Comparison of ENCODE assay signal across 13 cellular contexts in the genomic region with DNA sequence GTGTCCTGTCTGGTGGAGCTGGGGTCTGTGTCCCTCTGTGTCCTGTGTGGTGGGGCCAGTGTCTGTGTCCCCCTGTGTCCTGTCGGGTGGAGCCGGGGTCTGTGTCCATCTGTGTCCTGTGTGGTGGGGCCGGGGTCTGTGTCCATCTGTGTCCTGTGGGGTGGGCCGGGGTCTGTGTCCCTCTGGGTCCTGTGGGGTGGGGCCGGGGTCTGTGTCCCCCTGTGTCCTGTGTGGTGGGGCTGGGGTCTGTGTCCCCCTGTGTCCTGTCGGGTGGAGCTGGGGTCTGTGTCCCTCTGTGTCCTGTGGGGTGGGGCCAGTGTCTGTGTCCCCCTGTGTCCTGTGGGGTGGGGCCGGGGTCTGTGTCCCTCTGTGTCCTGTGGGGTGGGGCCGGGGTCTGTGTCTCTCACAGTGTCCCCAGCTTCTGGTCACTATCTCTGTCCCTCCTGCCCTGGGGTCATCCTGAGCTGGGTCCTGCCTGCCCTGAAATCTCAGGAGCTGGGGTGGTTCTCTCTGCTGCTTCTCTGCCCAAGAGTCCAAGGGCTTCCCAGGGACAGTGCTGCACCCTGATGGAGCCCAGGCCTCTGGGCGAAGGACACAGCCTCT.
DNase-seq lines count a peak whose midpoint lies in the region; ATAC-seq and TF ChIP-seq lines count a peak whose summit lies in the region.
"Had no signal": no experiment of that assay in that cellular context is flagged by ENCODE, and none has a peak within 500 bp of the region (broad histone marks: within the 10 kb centered on the region; RNA-seq: fewer than 3 reads in every experiment).

No MANE protein-coding gene starts in this region.

- peaks cover 21% of the 10 kb centered on the region for H3K4me1 ChIP-seq in A673 (ENCODE audit: insufficient read depth, low read length, poor library complexity, severe bottlenecking)

- intact Hi-C loops in A673 (cut with micrococcal nuclease; ENCODE audit: unreplicated experiment) (loop anchor here (5.0 kb wide), 2 partner anchors 95 to 185 kb away; a partner anchor contains a TSS), posterior vena cava (cut with DNase I) (loop anchor here (5.0 to 10.0 kb wide), 2 partner anchors 180 to 187 kb away; a partner anchor contains a TSS)

- H3K36me3 ChIP-seq in A673 (ENCODE audit: insufficient read depth, low read length, poor library complexity, severe bottlenecking) = no peaks in the 10 kb centered on the region

- peak overlapping the region; percentile 96 for H3K27ac ChIP-seq in A673 (ENCODE audit: low read depth, low read length, poor library complexity, severe bottlenecking)

- H3K4me3 ChIP-seq in A673 (ENCODE audit: low read depth, low read length, poor library complexity, severe bottlenecking) = no peak overlapping the region
- H3K4me3 ChIP-seq: K562 had no signal

- H3K9me3 Mint-ChIP-seq in HFFc6 = peaks cover 9% of the 10 kb centered on the region; the same call in 1 of the 2 replicates
- no peaks in the 10 kb centered on the region for H3K9me3 Mint-ChIP-seq in effector memory CD8-positive, alpha-beta T cell

- H3K27ac Mint-ChIP-seq in HFFc6 = peak overlapping the region; percentile 100
- H3K27ac Mint-ChIP-seq in effector memory CD8-positive, alpha-beta T cell = peak overlapping the region; percentile 86 to 89

- ATAC-seq in effector memory CD8-positive, alpha-beta T cell (replicated peaks) = no peak

- TF ChIP-seq CTCF in A673 (conservative IDR thresholded peaks at IDR 0.05; ENCODE audit: low read depth, low read length) = no peak
- TF ChIP-seq CTCF in HFFc6 (IDR thresholded peaks at IDR 0.05) = no peak

- H3K9me3 ChIP-seq in A673 (ENCODE audit: low read depth, low read length, poor library complexity, severe bottlenecking) = no peaks in the 10 kb centered on the region

- peaks cover 41% of the 10 kb centered on the region for H3K4me1 Mint-ChIP-seq in HFFc6 (ENCODE audit: low read depth)
- peaks cover 10 to 13% of the 10 kb centered on the region in 2 donors for H3K4me1 Mint-ChIP-seq in effector memory CD8-positive, alpha-beta T cell (ENCODE audit: low read depth in 2 of 2)

- BruUV-seq in A673 (replicated peaks; lab: Mats Ljungman, UMichigan) = no TSS peak

- H3K4me3 Mint-ChIP-seq in HFFc6 = no peak overlapping the region
- peak overlapping the region in 1 of 2 donors; percentile 6 for H3K4me3 Mint-ChIP-seq in effector memory CD8-positive, alpha-beta T cell

- 0 out of 2 replicates have a peak, but pooled peaks cover 4% of the 10 kb centered on the region for H3K36me3 Mint-ChIP-seq in HFFc6 (ENCODE audit: low read depth)
- H3K36me3 Mint-ChIP-seq in effector memory CD8-positive, alpha-beta T cell (ENCODE audit: insufficient read depth) = peaks cover 8% of the 10 kb centered on the region

- no peak for DNase-seq in A673 (ENCODE audit: low spot score)
- DNase-seq in HFFc6 = no peak
- DNase-seq in effector memory CD8-positive, alpha-beta T cell = no peak
- peak; percentile 78 for DNase-seq in posterior vena cava (ENCODE audit: low spot score)
- DNase-seq in NCI-H748 treated with DMSO at 0.1 percent for 48 hours (lab: John Stamatoyannopoulos, UW) = no peak
- DNase-seq in NCI-H2081 treated with DMSO at 0.1 percent for 48 hours (lab: John Stamatoyannopoulos, UW) = no peak
- DNase-seq in 8988T = no peak
- no peak for DNase-seq in activated CD4-positive, CD25-positive, alpha-beta regulatory T cell (lab: John Stamatoyannopoulos, UW)
- DNase-seq: head of caudate nucleus; NCI-H2107; OCI-M1; stimulated activated CD4-positive, alpha-beta T cell treated with anti-CD3 and anti-CD28 coated beads, Interleukin-15, amount 100 ng/mL, for 24 hours had no signal

- POLR2A ChIA-PET in A673 (lab: Charles Lee; ENCODE audit: low non-redundant PET) = no interaction called here

- H3K27me3 ChIP-seq in A673 (replicated peaks; ENCODE audit: insufficient read depth, low read depth, low read length, poor library complexity) = no peaks in the 10 kb centered on the region

- CTCF ChIA-PET in A673 (lab: Charles Lee) = interaction anchor here (1.2 kb wide), 1 partner anchor 203 kb away, joined by 3 read pairs; no protein-coding TSS in a partner anchor

- peaks cover 3% of the 10 kb centered on the region; the same call in 1 of the 2 replicates for H3K27me3 Mint-ChIP-seq in HFFc6 (ENCODE audit: insufficient read depth)
- H3K27me3 Mint-ChIP-seq in effector memory CD8-positive, alpha-beta T cell = peaks cover 6 to 9% of the 10 kb centered on the region in 2 donors
